1 cellular context compared by ENCODE assay signal in the genomic region with DNA sequence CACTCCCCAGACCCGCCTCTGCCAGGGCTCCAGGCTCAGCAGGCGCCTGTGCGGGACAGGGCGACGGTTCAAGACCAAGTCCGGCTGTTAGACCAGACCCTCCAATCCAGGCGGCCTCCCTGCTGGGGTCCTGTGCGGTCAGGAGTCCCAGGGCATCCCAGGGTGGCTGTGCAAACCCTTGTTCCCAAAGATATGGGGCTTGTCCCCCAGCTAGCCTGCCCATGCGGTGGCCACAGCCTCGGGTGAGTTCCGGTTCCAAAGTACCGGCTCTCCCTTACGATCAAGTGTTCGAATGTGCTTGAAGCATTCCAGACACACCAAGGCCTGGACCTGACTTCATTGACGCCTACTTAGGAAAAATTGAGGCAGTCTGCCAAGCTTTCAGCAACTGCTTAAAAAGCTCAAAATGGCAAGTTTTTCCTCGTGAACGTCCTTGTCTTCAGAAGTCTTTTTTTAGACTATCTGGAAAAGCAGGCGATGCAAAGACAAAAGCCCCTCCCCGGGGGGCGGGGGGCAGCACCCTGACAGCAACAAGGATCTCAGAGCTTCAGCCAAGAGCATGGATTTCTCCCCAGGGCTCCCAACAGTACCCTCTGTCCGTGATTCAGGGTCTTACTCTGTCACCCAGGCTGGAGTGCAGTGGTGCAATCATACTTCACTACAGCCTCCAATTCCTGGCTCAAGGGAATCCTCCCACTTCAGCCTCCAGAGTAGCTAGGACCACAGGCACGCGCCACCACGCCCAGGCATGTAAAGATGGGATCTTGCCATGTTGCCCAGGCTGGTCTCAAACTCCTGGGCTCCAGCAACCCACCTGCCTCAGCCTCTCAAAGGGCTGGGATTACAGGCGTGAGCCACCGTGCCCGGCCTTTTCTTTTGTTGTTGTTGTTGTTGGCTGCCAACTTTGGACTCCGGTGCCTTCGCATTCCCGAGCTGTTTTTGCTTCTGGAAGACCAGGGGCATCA.
TF ChIP-seq lines count a peak whose summit lies in the region.

No MANE protein-coding gene starts in this region.

TF ChIP-seq in K562, 482 proteins besides CTCF, POLR2A, EP300 and RAD21:
- TF ChIP-seq POLR2G (IDR thresholded peaks at IDR 0.05; ENCODE audit: low read depth, low read length) = peak; percentile 25; the same call in 1 of the 2 replicates
- no peak for TF ChIP-seq PRDM10 (IDR thresholded peaks at IDR 0.05; ENCODE audit: partially characterized antibody)
- TF ChIP-seq, protein P1, sequence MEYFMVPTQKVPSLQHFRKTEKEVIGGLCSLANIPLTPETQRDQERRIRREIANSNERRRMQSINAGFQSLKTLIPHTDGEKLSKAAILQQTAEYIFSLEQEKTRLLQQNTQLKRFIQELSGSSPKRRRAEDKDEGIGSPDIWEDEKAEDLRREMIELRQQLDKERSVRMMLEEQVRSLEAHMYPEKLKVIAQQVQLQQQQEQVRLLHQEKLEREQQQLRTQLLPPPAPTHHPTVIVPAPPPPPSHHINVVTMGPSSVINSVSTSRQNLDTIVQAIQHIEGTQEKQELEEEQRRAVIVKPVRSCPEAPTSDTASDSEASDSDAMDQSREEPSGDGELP (CRISPR knock-in tag; IDR thresholded peaks at IDR 0.05; ENCODE audit: borderline replicate concordance) = no peak
- no peak for TF ChIP-seq OTX1 (CRISPR knock-in tag; IDR thresholded peaks at IDR 0.05)
- TF ChIP-seq BCOR (IDR thresholded peaks at IDR 0.05) = 0 out of 2 replicates have a peak, but pooled peaks have one; percentile 13
- no peak for TF ChIP-seq ARID2 (IDR thresholded peaks at IDR 0.05)
- TF ChIP-seq RBFOX2 (IDR thresholded peaks at IDR 0.05; ENCODE audit: low read depth, low read length) = peak; percentile 24; the same call in 1 of the 2 replicates
- no peak for TF ChIP-seq PTRF (tag; IDR thresholded peaks at IDR 0.05)
- no peak for TF ChIP-seq FOXK1 (CRISPR knock-in tag; IDR thresholded peaks at IDR 0.05; ENCODE audit: borderline replicate concordance)
TF ChIP-seq in K562: peak in this region for 3.
